ENCODE assay signal across 10 cellular contexts in the genomic region with DNA sequence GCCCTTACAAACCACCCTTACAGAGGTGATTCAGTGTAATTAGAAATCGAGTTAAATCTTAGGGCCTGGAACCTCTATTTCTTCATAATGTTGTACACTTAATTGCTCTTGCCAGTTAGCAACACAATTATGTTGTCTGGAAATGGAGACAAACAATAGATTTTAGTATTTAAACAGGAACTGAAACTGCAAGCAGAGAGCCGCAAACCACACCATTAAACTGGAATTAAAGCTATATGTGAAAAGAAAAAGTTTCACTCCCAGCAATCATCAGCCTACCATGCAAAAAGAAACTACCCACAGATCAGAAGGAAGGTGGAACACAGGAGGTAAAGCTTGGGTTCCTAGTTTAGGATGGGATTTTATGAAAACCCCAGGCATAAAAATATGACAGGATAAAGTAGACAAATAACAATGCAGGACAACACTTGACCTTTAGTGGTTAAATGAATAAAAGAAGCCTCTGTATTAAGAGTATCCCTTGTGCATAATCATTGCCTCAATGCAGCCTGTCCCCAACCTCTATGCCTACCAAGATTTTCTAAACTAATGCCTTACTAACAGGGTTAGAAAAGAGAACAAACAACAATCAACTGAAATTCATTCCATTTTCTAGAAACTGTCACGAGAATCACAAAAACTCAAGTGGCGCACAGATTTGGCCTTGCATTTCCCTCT.
A peak's percentile ranks its signal among the peaks of the same experiment; 100 is the strongest.
DNase-seq lines count a peak whose midpoint lies in the region; ATAC-seq and TF ChIP-seq lines count a peak whose summit lies in the region.
"Had no signal": no experiment of that assay in that cellular context is flagged by ENCODE, and none has a peak within 500 bp of the region (broad histone marks: within the 10 kb centered on the region; RNA-seq: fewer than 3 reads in every experiment).

No MANE protein-coding gene starts in this region.

- H3K9me3 Mint-ChIP-seq in progenitor cell of endocrine pancreas (ENCODE audit: low read depth) = no peaks in the 10 kb centered on the region

- H3K27ac Mint-ChIP-seq in progenitor cell of endocrine pancreas = no peak overlapping the region
- H3K27ac Mint-ChIP-seq: activated T-helper 1 cell treated with anti-CD3 and anti-CD28 coated beads, Interleukin-12 subunit alpha, Interleukin-12 subunit beta, Interleukin-2, Interleukin-4 antibody, amounts not matched to agents 30 ng/mL and 10 ng/mL and 1 ng/mL, durations not matched to agents 14 hours and 24 hours and 36 hours had no signal

- peaks cover 1% of the 10 kb centered on the region for H3K4me1 Mint-ChIP-seq in progenitor cell of endocrine pancreas (ENCODE audit: low read depth)

- no peaks in the 10 kb centered on the region for H3K36me3 Mint-ChIP-seq in progenitor cell of endocrine pancreas (ENCODE audit: insufficient read depth)

- peak; percentile 89 for DNase-seq in renal cortical epithelial cell (ENCODE audit: low read depth)
- no peak for DNase-seq in DMS153 treated with DMSO at 0.1 percent for 48 hours (lab: John Stamatoyannopoulos, UW; ENCODE audit: unreplicated experiment)
- DNase-seq in progenitor cell of endocrine pancreas (ENCODE audit: low spot score, unreplicated experiment) = no peak
- DNase-seq in activated T-cell treated with anti-CD3 and anti-CD28 coated beads, Interleukin-2, amount 50 U/mL, for 1 hour = no peak
- DNase-seq in GM20000 (ENCODE audit: low spot score) = no peak
- DNase-seq: NCI-H226 had no signal

- TF ChIP-seq CTCF in progenitor cell of endocrine pancreas (IDR thresholded peaks at IDR 0.05; ENCODE audit: unreplicated experiment) (no peak), GM20000 (IDR thresholded peaks at IDR 0.05; ENCODE audit: extremely low read depth, missing control alignments) (no peak)

- ATAC-seq in GM19043 (IDR thresholded peaks at IDR 0.05; ENCODE audit: low read depth, unreplicated experiment) (peak; percentile 95), HG02759 (IDR thresholded peaks at IDR 0.05; ENCODE audit: unreplicated experiment) (peak; percentile 94), HG03521 (IDR thresholded peaks at IDR 0.05; ENCODE audit: unreplicated experiment) (peak; percentile 88)

- no peaks in the 10 kb centered on the region for H3K27me3 Mint-ChIP-seq in progenitor cell of endocrine pancreas

- H3K4me3 Mint-ChIP-seq in progenitor cell of endocrine pancreas (ENCODE audit: low read depth) = no peak overlapping the region
- H3K4me3 Mint-ChIP-seq: activated T-helper 1 cell treated with anti-CD3 and anti-CD28 coated beads, Interleukin-12 subunit alpha, Interleukin-12 subunit beta, Interleukin-2, Interleukin-4 antibody, amounts not matched to agents 30 ng/mL and 10 ng/mL and 1 ng/mL, durations not matched to agents 14 hours and 24 hours and 36 hours had no signal
